In the genomic region with DNA sequence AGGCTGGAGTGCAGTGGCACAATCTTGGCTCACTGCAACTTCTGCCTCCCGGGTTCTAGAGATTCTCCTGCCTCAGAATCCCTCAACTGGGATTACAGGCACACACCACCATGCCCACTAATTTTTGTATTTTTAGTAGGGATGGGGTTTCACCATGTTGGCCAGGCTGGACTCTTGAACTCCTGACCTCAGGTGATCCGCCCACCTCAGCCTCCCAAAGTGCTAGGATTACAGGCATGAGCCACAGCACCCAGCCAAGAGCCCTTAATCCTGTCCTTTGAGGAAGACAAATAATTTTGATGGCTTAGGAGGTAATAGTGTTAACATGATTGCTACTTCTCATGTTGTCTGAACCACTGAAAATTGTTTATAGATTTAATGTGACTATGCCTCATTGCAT, we compare ENCODE assay signal across 14 cellular contexts. TPM values are rescaled to one million over a fixed set of nuclear protein-coding genes. Genes with fewer than 3 reads are reported as not detected.
"Had no signal": no experiment of that assay in that cellular context is flagged by ENCODE, and none has a peak within 500 bp of the region (broad histone marks: within the 10 kb centered on the region; RNA-seq: fewer than 3 reads in every experiment).

No MANE protein-coding gene starts in this region.

RNA-seq across cellular contexts. Expression of a gene that starts 39.1 kb away (rescaled TPM):
- total RNA-seq: colonic mucosa; dermis microvascular lymphatic vessel endothelial cell; esophagus squamous epithelium; gastrocnemius medialis; glomerular endothelial cell; kidney epithelial cell; left cardiac atrium; left ventricle myocardium inferior; lower leg skin; lung microvascular endothelial cell; mesothelial cell of epicardium; myocyte; naive thymus-derived CD8-positive, alpha-beta T cell had no signal
- polyA plus RNA-seq: naive thymus-derived CD8-positive, alpha-beta T cell had no signal

RNA-seq across cellular contexts. Expression of a gene that starts 47.9 kb away (rescaled TPM):
- total RNA-seq: dermis microvascular lymphatic vessel endothelial cell, endodermal cell, glomerular endothelial cell, kidney epithelial cell, lung microvascular endothelial cell, mesothelial cell of epicardium, myocyte had no signal
- polyA plus RNA-seq: naive thymus-derived CD8-positive, alpha-beta T cell had no signal
